In genomic region chr15:92822216-92823144, GRCh38 we compare ENCODE assay signal across 9 cellular contexts.
DNase-seq lines count a peak whose midpoint lies in the region; ATAC-seq and TF ChIP-seq lines count a peak whose summit lies in the region.
"Had no signal": no experiment of that assay in that cellular context is flagged by ENCODE, and none has a peak within 500 bp of the region (broad histone marks: within the 10 kb centered on the region; RNA-seq: fewer than 3 reads in every experiment).

No MANE protein-coding gene starts in this region.

- peak overlapping the region; percentile 60 for H2AFZ ChIP-seq in neuron (ENCODE audit: low read depth, low read length)

- no peaks in the 10 kb centered on the region for H4K20me1 ChIP-seq in DOHH2 (ENCODE audit: control insufficient read depth, insufficient read depth, low read depth, low read length)

- TF ChIP-seq POLR2A in body of pancreas (IDR thresholded peaks at IDR 0.05): no peak

- H3K9me3 ChIP-seq in DOHH2 (ENCODE audit: control insufficient read depth, insufficient read depth, low read length): no peaks in the 10 kb centered on the region
- no peaks in the 10 kb centered on the region for H3K9me3 ChIP-seq in body of pancreas
- no peaks in the 10 kb centered on the region for H3K9me3 ChIP-seq in neuron (ENCODE audit: low read length)
- H3K9me3 ChIP-seq in SJCRH30 (replicated peaks): no peaks in the 10 kb centered on the region

- H3K79me2 ChIP-seq in DOHH2 (ENCODE audit: control insufficient read depth, low read length): no peaks in the 10 kb centered on the region

- intact Hi-C loops in body of pancreas (cut with DNase I): no loop called here

- DNase-seq in MV-4-11 (lab: John Stamatoyannopoulos, UW): peak; percentile 18
- no peak for DNase-seq in body of pancreas
- no peak for DNase-seq in NCI-H774 (lab: John Stamatoyannopoulos, UW)
- no peak for DNase-seq in NCI-H1930 (lab: John Stamatoyannopoulos, UW)
- DNase-seq in SJCRH30: no peak
- DNase-seq: NCI-H446 treated with DMSO at 0.1 percent for 48 hours had no signal

- H3K4me1 ChIP-seq in DOHH2 (ENCODE audit: control insufficient read depth, low read length) (peaks cover 88% of the 10 kb centered on the region), body of pancreas (peaks cover 39% of the 10 kb centered on the region), neuron (ENCODE audit: insufficient read depth, low read length) (peaks cover 43% of the 10 kb centered on the region), SJCRH30 (peaks cover 9% of the 10 kb centered on the region)

- WGBS in body of pancreas, 2 donors: 13 to 20% methylated on average over 2 of the region's 2 CpGs

- ATAC-seq in body of pancreas: no peak
- no peak for ATAC-seq in GM21717 (IDR thresholded peaks at IDR 0.05; ENCODE audit: unreplicated experiment)

- H3K4me2 ChIP-seq in DOHH2 (ENCODE audit: low read length): peak overlapping the region; percentile 75

- peak overlapping the region; percentile 74 for H3K27ac ChIP-seq in DOHH2 (ENCODE audit: low read depth, low read length)
- H3K27ac ChIP-seq in body of pancreas: peak overlapping the region; percentile 14 to 94 (median 90)
- H3K27ac ChIP-seq in SJCRH30: no peak overlapping the region

- H3K36me3 ChIP-seq in DOHH2 (ENCODE audit: control insufficient read depth, low read length) (no peaks in the 10 kb centered on the region), body of pancreas (replicated peaks in 1 of 2; ENCODE audit: insufficient read depth in 1 of 2, low read depth in 2 of 2) (no peaks in the 10 kb centered on the region), neuron (ENCODE audit: insufficient read depth, low read length) (no peaks in the 10 kb centered on the region), SJCRH30 (no peaks in the 10 kb centered on the region)

- peaks cover 19% of the 10 kb centered on the region for H3F3A ChIP-seq in DOHH2 (ENCODE audit: control insufficient read depth, insufficient read depth)

- H3K9me2 ChIP-seq in DOHH2 (replicated peaks; ENCODE audit: control insufficient read depth, low read length): no peaks in the 10 kb centered on the region

- TF ChIP-seq CTCF in DOHH2 (IDR thresholded peaks at IDR 0.05; ENCODE audit: low read depth, low read length, poor library complexity, severe bottlenecking) (no peak), body of pancreas (IDR thresholded peaks at IDR 0.05) (no peak)

- H3K4me3 ChIP-seq in DOHH2 (ENCODE audit: low read length) (peak overlapping the region; percentile 46), body of pancreas (no peak overlapping the region), neuron (ENCODE audit: low read length) (peak overlapping the region; percentile 9), SJCRH30 (no peak overlapping the region)

- H3K27me3 ChIP-seq in DOHH2 (ENCODE audit: control insufficient read depth, low read length): no peaks in the 10 kb centered on the region
- no peaks in the 10 kb centered on the region for H3K27me3 ChIP-seq in body of pancreas
- H3K27me3 ChIP-seq in neuron (ENCODE audit: insufficient read depth, low read length): no peaks in the 10 kb centered on the region
- no peaks in the 10 kb centered on the region for H3K27me3 ChIP-seq in SJCRH30

Comparison
In these comparisons a context has a peak if more than half of its experiments do, and no peak if none do; other contexts are left out.
1. H3K4me3 ChIP-seq: peak in DOHH2 (single experiment) and neuron (single experiment); none in body of pancreas (0 of 2) and SJCRH30 (single experiment).